ENCODE assay signal across 13 cellular contexts in the genomic region with DNA sequence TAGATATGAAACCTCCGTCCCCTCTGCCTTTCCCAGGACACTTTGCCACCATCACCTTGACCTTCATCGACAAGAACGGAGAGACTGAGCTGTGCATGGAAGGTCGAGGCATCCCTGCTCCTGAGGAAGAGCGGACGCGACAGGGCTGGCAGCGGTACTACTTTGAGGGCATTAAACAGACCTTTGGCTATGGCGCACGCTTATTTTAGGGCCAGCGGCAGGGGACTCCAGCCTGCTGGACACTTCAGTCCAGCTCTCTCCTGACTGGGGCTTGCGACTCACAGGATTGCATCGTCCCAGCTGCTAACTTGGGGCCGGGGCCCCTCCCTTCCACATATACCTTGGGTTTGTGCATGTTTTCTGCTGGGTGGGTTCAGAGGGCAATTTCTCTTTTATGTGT. TPM values are rescaled to one million over a fixed set of nuclear protein-coding genes. Genes with fewer than 3 reads are reported as not detected.
"Had no signal": no experiment of that assay in that cellular context is flagged by ENCODE, and none has a peak within 500 bp of the region (broad histone marks: within the 10 kb centered on the region; RNA-seq: fewer than 3 reads in every experiment).

No MANE protein-coding gene starts in this region.

- H3K4me3 ChIP-seq: ascending aorta, esophagus squamous epithelium, prostate gland, transverse colon had no signal

- H3K27ac ChIP-seq: ascending aorta, prostate gland had no signal

- ATAC-seq: right cardiac atrium; stimulated activated naive CD8-positive, alpha-beta T cell treated with anti-CD3 and anti-CD28 coated beads, Interleukin-15, Interleukin-2, amounts not matched to agents 100 U/mL and 50 U/mL, for 24 hours had no signal

- H3K4me1 ChIP-seq: ascending aorta, prostate gland had no signal

- H3K9me3 Mint-ChIP-seq: activated CD4-positive, alpha-beta memory T cell treated with anti-CD3 and anti-CD28 coated beads, Interleukin-2, amount 10 ng/mL, durations not matched to agents 7 days and 5 days; activated T-cell treated with anti-CD3 and anti-CD28 coated beads, Interleukin-2, amount 50 U/mL, for 24 hours; nephron had no signal

- H3K9me3 ChIP-seq: ascending aorta, esophagus squamous epithelium, prostate gland, transverse colon had no signal

- H3K27me3 ChIP-seq: ascending aorta, esophagus squamous epithelium, transverse colon had no signal

- H3K27me3 Mint-ChIP-seq: activated CD4-positive, alpha-beta memory T cell treated with anti-CD3 and anti-CD28 coated beads, Interleukin-2, amount 10 ng/mL, durations not matched to agents 7 days and 5 days; activated naive CD8-positive, alpha-beta T cell; activated T-cell treated with anti-CD3 and anti-CD28 coated beads, Interleukin-2, amount 50 U/mL, for 24 hours had no signal

- H3K27ac Mint-ChIP-seq: activated CD4-positive, alpha-beta memory T cell treated with anti-CD3 and anti-CD28 coated beads, Interleukin-2, amount 10 ng/mL, durations not matched to agents 7 days and 5 days; activated naive CD8-positive, alpha-beta T cell had no signal

- H3K4me1 Mint-ChIP-seq: activated CD4-positive, alpha-beta memory T cell treated with anti-CD3 and anti-CD28 coated beads, Interleukin-2, amount 10 ng/mL, durations not matched to agents 7 days and 5 days; nephron had no signal

- DNase-seq: activated CD4-positive, alpha-beta memory T cell treated with anti-CD3 and anti-CD28 coated beads, Interleukin-2, amount 10 ng/mL, durations not matched to agents 7 days and 5 days; activated T-cell treated with anti-CD3 and anti-CD28 coated beads, Interleukin-2, amount 50 U/mL, for 24 hours; esophagus squamous epithelium; kidney glomerular epithelial cell; right cardiac atrium; stimulated activated naive CD8-positive, alpha-beta T cell treated with anti-CD3 and anti-CD28 coated beads, Interleukin-15, Interleukin-2, amounts not matched to agents 100 U/mL and 50 U/mL, for 24 hours; T-helper 1 cell; transverse colon had no signal

- H3K4me3 Mint-ChIP-seq: activated CD4-positive, alpha-beta memory T cell treated with anti-CD3 and anti-CD28 coated beads, Interleukin-2, amount 10 ng/mL, durations not matched to agents 7 days and 5 days; activated naive CD8-positive, alpha-beta T cell; activated T-cell treated with anti-CD3 and anti-CD28 coated beads, Interleukin-2, amount 50 U/mL, for 24 hours; nephron had no signal

RNA-seq across cellular contexts. Expression of a gene that starts 29.6 kb away (rescaled TPM):
- total RNA-seq: activated CD4-positive, alpha-beta memory T cell treated with anti-CD3 and anti-CD28 coated beads, Interleukin-2, amount 10 ng/mL, durations not matched to agents 7 days and 5 days; ascending aorta; mesenteric fat pad; right cardiac atrium had no signal

RNA-seq across cellular contexts. Expression of a gene that starts 45.7 kb away (rescaled TPM):
- total RNA-seq: ascending aorta, esophagus squamous epithelium had no signal
